Comparison of ENCODE assay signal across 8 cellular contexts in genomic region chr1:52602328-52603300, GRCh38. TPM values are rescaled to one million over a fixed set of nuclear protein-coding genes. Genes with fewer than 3 reads are reported as not detected.
DNase-seq lines count a peak whose midpoint lies in the region; ATAC-seq and TF ChIP-seq lines count a peak whose summit lies in the region.

Gene GPX7, plus strand, starts transcription at chr1:52602371. Its CDS starts 39 bp downstream, at chr1:52602410.

- H3K27me3 ChIP-seq in Peyer's patch: no peaks in the 10 kb centered on the region
- no peaks in the 10 kb centered on the region for H3K27me3 ChIP-seq in ovary
- no peaks in the 10 kb centered on the region for H3K27me3 ChIP-seq in suprapubic skin

- TF ChIP-seq CTCF in Peyer's patch (IDR thresholded peaks at IDR 0.05) (no peak), ovary (IDR thresholded peaks at IDR 0.05) (no peak), suprapubic skin (IDR thresholded peaks at IDR 0.05) (peak in 1 of 2 donors; percentile 1)

- TF ChIP-seq POLR2A in GM19099 (IDR thresholded peaks at IDR 0.05; ENCODE audit: extremely low read depth, insufficient read length, low read depth): peak; percentile 62
- no peak for TF ChIP-seq POLR2A in Peyer's patch (IDR thresholded peaks at IDR 0.05)
- no peak for TF ChIP-seq POLR2A in ovary (IDR thresholded peaks at IDR 0.05)
- TF ChIP-seq POLR2A in suprapubic skin (IDR thresholded peaks at IDR 0.05): no peak

- peaks cover 56% of the 10 kb centered on the region for H3K4me1 Mint-ChIP-seq in activated naive CD4-positive, alpha-beta T cell treated with anti-CD3 and anti-CD28 coated beads, Interleukin-2, amount 10 ng/mL, durations not matched to agents 7 days and 5 days

- peak within 1 kb of the TSS; percentile 51 to 88 (median 70) for H3K27ac ChIP-seq in Peyer's patch
- H3K27ac ChIP-seq in ovary: peak within 1 kb of the TSS; percentile 72 to 87
- peak within 1 kb of the TSS; percentile 47 for H3K27ac ChIP-seq in suprapubic skin

- TF ChIP-seq EP300 in ovary (IDR thresholded peaks at IDR 0.05) (no peak), suprapubic skin (IDR thresholded peaks at IDR 0.05) (no peak)

- CTCF ChIA-PET in activated naive CD4-positive, alpha-beta T cell treated with anti-CD3 and anti-CD28 coated beads, Interleukin-2, amount 10 ng/mL, durations not matched to agents 7 days and 5 days (lab: Charles Lee): interaction anchor here (1.1 to 1.9 kb wide), 2 partner anchors 63 to 198 kb away, joined by 4 to 7 read pairs; partner anchors contain the start of genes ORC1 and PRPF38A

- H3K4me3 ChIP-seq in Peyer's patch (peak within 1 kb of the TSS; percentile 61 to 63 (median 62)), ovary (peak within 1 kb of the TSS; percentile 60), suprapubic skin (peak within 1 kb of the TSS; percentile 57)

- H3K36me3 Mint-ChIP-seq in activated naive CD4-positive, alpha-beta T cell treated with anti-CD3 and anti-CD28 coated beads, Interleukin-2, amount 10 ng/mL, durations not matched to agents 7 days and 5 days: peaks cover 26% of the 10 kb centered on the region

- H3K27ac Mint-ChIP-seq in activated naive CD4-positive, alpha-beta T cell treated with anti-CD3 and anti-CD28 coated beads, Interleukin-2, amount 10 ng/mL, durations not matched to agents 7 days and 5 days: peak within 1 kb of the TSS; percentile 89

- H3K4me1 ChIP-seq in Peyer's patch: peaks cover 0 to 26% (median 8%) of the 10 kb centered on the region in 4 donors
- H3K4me1 ChIP-seq in ovary (ENCODE audit: insufficient read depth): peaks cover 17% of the 10 kb centered on the region
- H3K4me1 ChIP-seq in suprapubic skin: peaks cover 20% of the 10 kb centered on the region

- ATAC-seq in Right ventricle myocardium inferior: peak; percentile 81
- ATAC-seq in GM18861 (IDR thresholded peaks at IDR 0.05; ENCODE audit: unreplicated experiment): no peak
- no peak for ATAC-seq in HG03378 (IDR thresholded peaks at IDR 0.05; ENCODE audit: unreplicated experiment)

- H3K36me3 ChIP-seq in Peyer's patch: no peaks in the 10 kb centered on the region
- H3K36me3 ChIP-seq in ovary: no peaks in the 10 kb centered on the region
- H3K36me3 ChIP-seq in suprapubic skin: peaks cover 8% of the 10 kb centered on the region

- peak within 1 kb of the TSS; percentile 83 for H3K4me3 Mint-ChIP-seq in activated naive CD4-positive, alpha-beta T cell treated with anti-CD3 and anti-CD28 coated beads, Interleukin-2, amount 10 ng/mL, durations not matched to agents 7 days and 5 days

- intact Hi-C loops in Right ventricle myocardium inferior (cut with DNase I): loop anchor here (5.0 to 10.0 kb wide), 2 partner anchors 50 to 72 kb away; partner anchors contain the start of gene TUT4
- intact Hi-C loops in ovary (cut with DNase I): no loop called here

- 2 to 4% (median 3%) methylated on average over 72 to 90 of the region's 90 CpGs for WGBS in ovary, 3 donors
- WGBS in suprapubic skin: 14% methylated on average over 39 of the region's 90 CpGs

- DNase-seq in Peyer's patch (peak; percentile 53 to 73 (median 54)), Right ventricle myocardium inferior (ENCODE audit: missing footprints) (peak; percentile 79), ovary (peak; percentile 34 to 71 (median 53)), suprapubic skin (ENCODE audit: low spot score in 2 of 2) (no peak)
- peak; percentile 78 for DNase-seq in activated naive CD4-positive, alpha-beta T cell treated with anti-CD3 and anti-CD28 coated beads, Interleukin-2, amount 10 ng/mL, durations not matched to agents 7 days and 5 days

- H3K9me3 ChIP-seq in Peyer's patch: no peaks in the 10 kb centered on the region
- no peaks in the 10 kb centered on the region for H3K9me3 ChIP-seq in ovary
- no peaks in the 10 kb centered on the region for H3K9me3 ChIP-seq in suprapubic skin

- H3K9me3 Mint-ChIP-seq in activated naive CD4-positive, alpha-beta T cell treated with anti-CD3 and anti-CD28 coated beads, Interleukin-2, amount 10 ng/mL, durations not matched to agents 7 days and 5 days: no peaks in the 10 kb centered on the region

- H3K27me3 Mint-ChIP-seq in activated naive CD4-positive, alpha-beta T cell treated with anti-CD3 and anti-CD28 coated beads, Interleukin-2, amount 10 ng/mL, durations not matched to agents 7 days and 5 days: no peaks in the 10 kb centered on the region

RNA-seq across cellular contexts. Expression of gene GPX7, which starts in this region (rescaled TPM):
- 1 to 10 TPM in 3 of 4 donors, not detected in 1; 1.4 to 6.2 (median 2.0) TPM for total RNA-seq in Peyer's patch
- 4.7 TPM for total RNA-seq in Right ventricle myocardium inferior
- total RNA-seq in ovary: 10 to 100 TPM; 10.3 to 22.1 (median 13.1) TPM
- polyA plus RNA-seq in ovary: 10 to 100 TPM; 23.1 to 23.7 TPM
- 10 to 100 TPM in 1 of 4 donors, 1 to 10 TPM in 3; 3.1 to 11.1 (median 7.5) TPM for total RNA-seq in suprapubic skin

Comparison
In these comparisons a context has a peak if more than half of its experiments do, and no peak if none do; other contexts are left out.
1. DNase-seq: peak in Peyer's patch (3 of 3), activated naive CD4-positive, alpha-beta T cell treated with anti-CD3 and anti-CD28 coated beads, Interleukin-2, amount 10 ng/mL, durations not matched to agents 7 days and 5 days (single experiment), Right ventricle myocardium inferior (single experiment) and ovary (5 of 5); none in suprapubic skin (0 of 2).
2. Peak in every context shown above with its lines, with median percentiles within 50 percentile points of each other: H3K27ac ChIP-seq and H3K4me3 ChIP-seq.